Comparison of ENCODE assay signal across 24 cellular contexts in genomic region chr1:199836430-199836829, GRCh38.
DNase-seq lines count a peak whose midpoint lies in the region; ATAC-seq, FAIRE-seq and TF ChIP-seq lines count a peak whose summit lies in the region.
"Had no signal": no experiment of that assay in that cellular context is flagged by ENCODE, and none has a peak within 500 bp of the region (broad histone marks: within the 10 kb centered on the region; RNA-seq: fewer than 3 reads in every experiment).

No MANE protein-coding gene starts in this region.

- H3K4me1 ChIP-seq in HepG2 (ENCODE audit: insufficient read depth, low read length) (no peaks in the 10 kb centered on the region), right lobe of liver (no peaks in the 10 kb centered on the region), IMR-90 (ENCODE audit: control insufficient read depth, insufficient read depth, low read length) (no peaks in the 10 kb centered on the region), heart left ventricle (no peaks in the 10 kb centered on the region)
- H3K4me1 ChIP-seq: BE2C had no signal

- 4% methylated on average over 2 of the region's 2 CpGs for WGBS in HepG2 (ENCODE audit: low lambda C conversion rate)
- WGBS in right lobe of liver (ENCODE audit: insufficient coverage, low coverage, low lambda C conversion rate, missing lambda C conversion rate), result 51% methylated on average over 2 of the region's 2 CpGs
- WGBS in IMR-90 (ENCODE audit: extremely low coverage in 2 of 2, insufficient read length in 1 of 2), 2 experiments, result no CpG with 5 or more reads among the region's 2 CpGs
- 71 to 83% (median 75%) methylated on average over 2 of the region's 2 CpGs for WGBS in heart left ventricle, 4 donors

- H3K79me1 ChIP-seq in IMR-90 (ENCODE audit: low read depth in 1 of 2, low read length in 2 of 2), result no peaks in the 10 kb centered on the region

- no peak overlapping the region for H2BK120ac ChIP-seq in IMR-90 (ENCODE audit: low read depth, low read length)

- H4K91ac ChIP-seq in IMR-90 (ENCODE audit: insufficient read depth, low read depth, low read length), result no peak overlapping the region

- H3K14ac ChIP-seq in IMR-90 (replicated peaks; ENCODE audit: low read depth, low read length), result no peak overlapping the region

- H2BK20ac ChIP-seq in IMR-90 (ENCODE audit: low read depth, low read length), result no peak overlapping the region

- no peak overlapping the region for H4K5ac ChIP-seq in IMR-90 (ENCODE audit: low read depth, low read length)

- H3K9me1 ChIP-seq in IMR-90 (ENCODE audit: insufficient read depth, low read length), result no peaks in the 10 kb centered on the region

- ATAC-seq in HepG2 (no peak), right lobe of liver (no peak), IMR-90 (ENCODE audit: low read depth) (no peak), heart left ventricle (no peak)
- ATAC-seq: GM12878 had no signal

- H2BK5ac ChIP-seq in IMR-90 (ENCODE audit: low read depth, low read length, poor library complexity, severe bottlenecking), result no peak overlapping the region

- in situ Hi-C loops in HepG2 (cut with HindIII; ENCODE audit: extremely low pct_ligation_motif_present, low pct_unique_long_range_greater_than_20kb) (no loop called here), IMR-90 (cut with MboI; ENCODE audit: low sequenced_read_pairs) (no loop called here)

- no peak for DNase-seq in HepG2 (ENCODE audit: low spot score)
- no peak for DNase-seq in right lobe of liver
- no peak for DNase-seq in IMR-90
- DNase-seq in heart left ventricle, result no peak
- no peak for DNase-seq in LoVo (ENCODE audit: low spot score)
- DNase-seq: ACHN; BE2C; C1 segment of cervical spinal cord; CD4-positive, alpha-beta memory T cell; CD4-positive, CD25-positive, alpha-beta regulatory T cell; CD8-positive, alpha-beta memory T cell; COR-L47; DMS 273 treated with DMSO at 0.1 percent for 48 hours; DMS153; DMS53; DMS79; DND-41; EL; GDM1 had no signal

- no TSS peak for BruUV-seq in HepG2 (replicated peaks; lab: Mats Ljungman, UMichigan)
- BruUV-seq in IMR-90 (replicated peaks; lab: Mats Ljungman, UMichigan), result no TSS peak

- no peak overlapping the region for H2AK5ac ChIP-seq in IMR-90 (ENCODE audit: low read depth, low read length)

- intact Hi-C loops in HepG2 (cut with micrococcal nuclease; ENCODE audit: unreplicated experiment), result no loop called here
- intact Hi-C loops in right lobe of liver (cut with DNase I), result no loop called here
- intact Hi-C loops in IMR-90 (cut with micrococcal nuclease), result no loop called here
- intact Hi-C loops in heart left ventricle (cut with DNase I), result no loop called here

- H3K9ac ChIP-seq in HepG2 (ENCODE audit: insufficient read depth, low read depth, low read length) (no peak overlapping the region), IMR-90 (ENCODE audit: low read depth, low read length) (no peak overlapping the region)
- H3K9ac ChIP-seq: BLaER1 had no signal

- H3K4me2 ChIP-seq in HepG2 (ENCODE audit: low read depth, low read length), result no peak overlapping the region
- no peak overlapping the region for H3K4me2 ChIP-seq in IMR-90 (ENCODE audit: low read depth, low read length)
- H3K4me2 ChIP-seq: BLaER1 had no signal

- H3K4me3 ChIP-seq in HepG2 (replicated peaks in 1 of 3; ENCODE audit: insufficient read depth in 1 of 3, low read depth in 2 of 3, low read length in 3 of 3) (no peak overlapping the region), right lobe of liver (no peak overlapping the region), IMR-90 (ENCODE audit: insufficient read depth, low read depth, low read length) (no peak overlapping the region), heart left ventricle (no peak overlapping the region)
- H3K4me3 ChIP-seq: BLaER1, GM12878 had no signal

- no peak overlapping the region for H2AK9ac ChIP-seq in IMR-90 (replicated peaks; ENCODE audit: low read depth, low read length, poor library complexity)

- H3K9me3 ChIP-seq in HepG2 (ENCODE audit: low read length), result no peaks in the 10 kb centered on the region
- no peaks in the 10 kb centered on the region for H3K9me3 ChIP-seq in right lobe of liver
- 0 out of 2 replicates have a peak, but pooled peaks cover 3% of the 10 kb centered on the region for H3K9me3 ChIP-seq in IMR-90 (ENCODE audit: control insufficient read depth, insufficient read depth, low read length)
- H3K9me3 ChIP-seq in heart left ventricle, result peaks cover 0 to 15% (median 3%) of the 10 kb centered on the region in 12 donors
- H3K9me3 ChIP-seq: BE2C, BLaER1 had no signal

- H2AFZ ChIP-seq in HepG2 (ENCODE audit: low read length) (no peak overlapping the region), IMR-90 (replicated peaks; ENCODE audit: low read length, poor library complexity) (no peak overlapping the region)

- H3K23ac ChIP-seq in IMR-90 (ENCODE audit: low read depth, low read length), result no peak overlapping the region

- POLR2A ChIA-PET in HepG2 (lab: Yijun Ruan, JAX), result no interaction called here
- POLR2A ChIA-PET in IMR-90 (lab: Charles Lee; ENCODE audit: unreplicated experiment), result no interaction called here

- TF ChIP-seq RAD21 in HepG2 (CRISPR knock-in tag; IDR thresholded peaks at IDR 0.05) (no peak), IMR-90 (IDR thresholded peaks at IDR 0.05; ENCODE audit: low read length) (no peak)

- H3K4ac ChIP-seq in IMR-90 (ENCODE audit: low read depth, low read length), result no peak overlapping the region

- no peaks in the 10 kb centered on the region for H3K79me2 ChIP-seq in HepG2 (ENCODE audit: insufficient read depth, low read length)

- dilution Hi-C loops in IMR-90 (cut with HindIII; ENCODE audit: low sequenced_read_pairs, unreplicated experiment), result no loop called here

- TF ChIP-seq EP300 in HepG2 (IDR thresholded peaks at IDR 0.05; ENCODE audit: low read depth in 2 of 2, low read length in 2 of 2) (no peak), HepG2 (CRISPR knock-in tag; IDR thresholded peaks at IDR 0.05; ENCODE audit: borderline replicate concordance) (no peak)

- H3K27ac ChIP-seq in HepG2 (ENCODE audit: extremely low read length, insufficient read depth, low read length), result no peak overlapping the region
- H3K27ac ChIP-seq in right lobe of liver, result no peak overlapping the region
- no peak overlapping the region for H3K27ac ChIP-seq in IMR-90 (ENCODE audit: insufficient read depth, low read length)
- no peak overlapping the region for H3K27ac ChIP-seq in heart left ventricle
- H3K27ac ChIP-seq: 22Rv1, BLaER1 had no signal

- no peak overlapping the region for H3K18ac ChIP-seq in IMR-90 (ENCODE audit: low read depth, low read length)

- H4K20me1 ChIP-seq in HepG2 (ENCODE audit: insufficient read depth, low read length) (no peaks in the 10 kb centered on the region), IMR-90 (ENCODE audit: insufficient read depth, low read length) (no peaks in the 10 kb centered on the region)
- H4K20me1 ChIP-seq: BLaER1 had no signal

- H3K36me3 ChIP-seq in HepG2 (replicated peaks in 1 of 2; ENCODE audit: control insufficient read depth in 1 of 2, insufficient read depth in 2 of 2, low read length in 2 of 2) (no peaks in the 10 kb centered on the region), right lobe of liver (no peaks in the 10 kb centered on the region), IMR-90 (ENCODE audit: control insufficient read depth, insufficient read depth, low read length) (no peaks in the 10 kb centered on the region), heart left ventricle (no peaks in the 10 kb centered on the region)
- H3K36me3 ChIP-seq: BE2C, BLaER1 had no signal

- FAIRE-seq in HepG2 (lab: Jason Lieb, UNC), result no peak
- FAIRE-seq: GM12878, GM12892, GM18507 had no signal

- TF ChIP-seq CTCF in HepG2 (CRISPR knock-in tag; IDR thresholded peaks at IDR 0.05) (no peak), right lobe of liver (IDR thresholded peaks at IDR 0.05) (no peak), IMR-90 (conservative IDR thresholded peaks at IDR 0.05; ENCODE audit: low read depth, low read length) (no peak), heart left ventricle (IDR thresholded peaks at IDR 0.05) (no peak)

- no peaks in the 10 kb centered on the region for H3K27me3 ChIP-seq in HepG2 (ENCODE audit: control insufficient read depth in 1 of 2, insufficient read depth in 2 of 2, low read length in 2 of 2)
- no peaks in the 10 kb centered on the region for H3K27me3 ChIP-seq in right lobe of liver
- no peaks in the 10 kb centered on the region for H3K27me3 ChIP-seq in IMR-90 (ENCODE audit: control insufficient read depth, insufficient read depth, low read length)
- no peaks in the 10 kb centered on the region for H3K27me3 ChIP-seq in heart left ventricle
- H3K27me3 ChIP-seq: BE2C, BLaER1 had no signal

- no peak overlapping the region for H2BK15ac ChIP-seq in IMR-90 (ENCODE audit: low read depth, low read length)

- no peak overlapping the region for H3K56ac ChIP-seq in IMR-90 (ENCODE audit: extremely low read depth, insufficient read depth, low read length)

- H4K8ac ChIP-seq in IMR-90 (ENCODE audit: low read depth in 2 of 2, low read length in 2 of 2), result no peak overlapping the region

- CTCF ChIA-PET in HepG2 (lab: Yijun Ruan, JAX; ENCODE audit: low intra/inter-chr PET ratio, low total read pairs) (no interaction called here), IMR-90 (lab: Yijun Ruan, JAX) (no interaction called here)

- no peak for TF ChIP-seq POLR2A in HepG2 (IDR thresholded peaks at IDR 0.05; ENCODE audit: insufficient read depth in 1 of 2, low read depth in 2 of 2, low read length in 2 of 2)
- no peak for TF ChIP-seq POLR2A in right lobe of liver (IDR thresholded peaks at IDR 0.05)
- no peak for TF ChIP-seq POLR2A in IMR-90 (IDR thresholded peaks at IDR 0.05; ENCODE audit: low read depth, low read length)
- TF ChIP-seq POLR2A in heart left ventricle (IDR thresholded peaks at IDR 0.05), result no peak

TF ChIP-seq in HepG2, 621 proteins besides CTCF, POLR2A, EP300 and RAD21 (continues in another document):
- TF ChIP-seq PPARG (CRISPR knock-in tag; conservative IDR thresholded peaks at IDR 0.05) (no peak), MAFF (IDR thresholded peaks at IDR 0.05; ENCODE audit: low read depth, low read length) (peak; percentile 59; the same call in 1 of the 2 replicates), MAFK (conservative IDR thresholded peaks at IDR 0.05 in 1 of 2, IDR thresholded peaks at IDR 0.05 in 1 of 2; ENCODE audit: low read length in 2 of 2) (peak; percentile 61 to 84)

TF ChIP-seq in IMR-90, 13 proteins besides CTCF, POLR2A, EP300 and RAD21:
- peak; percentile 77 for TF ChIP-seq MAFK (IDR thresholded peaks at IDR 0.05; ENCODE audit: low read depth, low read length)
- no peak for TF ChIP-seq MAZ (IDR thresholded peaks at IDR 0.05; ENCODE audit: borderline replicate concordance, low read depth, low read length)
